ENCODE assay signal across 22 cellular contexts in genomic region chr14:69876848-69877306, GRCh38. TPM values are rescaled to one million over a fixed set of nuclear protein-coding genes. Genes with fewer than 3 reads are reported as not detected.
DNase-seq lines count a peak whose midpoint lies in the region; ATAC-seq, FAIRE-seq and TF ChIP-seq lines count a peak whose summit lies in the region.
"Had no signal": no experiment of that assay in that cellular context is flagged by ENCODE, and none has a peak within 500 bp of the region (broad histone marks: within the 10 kb centered on the region; RNA-seq: fewer than 3 reads in every experiment).

No MANE protein-coding gene starts in this region.

- TF ChIP-seq CTCF in body of pancreas (IDR thresholded peaks at IDR 0.05) (peak in 1 of 7 experiments; percentile 18), right lobe of liver (IDR thresholded peaks at IDR 0.05) (no peak), upper lobe of right lung (IDR thresholded peaks at IDR 0.05) (no peak), kidney (IDR thresholded peaks at IDR 0.05; ENCODE audit: borderline replicate concordance, extremely low read depth, insufficient read depth) (no peak)

- DNase-seq in NCI-H510A treated with DMSO at 0.1 percent for 48 hours (lab: John Stamatoyannopoulos, UW) (peak; percentile 58), NCI-H510A (lab: John Stamatoyannopoulos, UW) (no peak), body of pancreas (peak in 3 of 4 donors; percentile 6 to 66 (median 59)), right lobe of liver (peak; percentile 70 to 79 (median 76)), upper lobe of right lung (no peak), AG08396 (ENCODE audit: low spot score) (no peak), kidney (no peak)
- DNase-seq: activated CD4-positive, alpha-beta memory T cell treated with anti-CD3 and anti-CD28 coated beads, Interleukin-2, amount 10 ng/mL, durations not matched to agents 7 days and 5 days; activated naive CD8-positive, alpha-beta T cell treated with anti-CD3 and anti-CD28 coated beads, Interleukin-2, amount 10 ng/mL, durations not matched to agents 7 days and 5 days; CD8-positive, alpha-beta T cell; DMS79; effector CD4-positive, alpha-beta T cell; left ventricle myocardium inferior; PC-3 had no signal

- ATAC-seq in body of pancreas (peak; percentile 49), right lobe of liver (peak; percentile 53 to 69 (median 62)), upper lobe of right lung (peak; percentile 65), HG02885 (IDR thresholded peaks at IDR 0.05; ENCODE audit: poor library complexity, unreplicated experiment) (no peak)
- ATAC-seq: activated CD4-positive, CD25-positive, alpha-beta regulatory T cell treated with anti-CD3 and anti-CD28 coated beads, Interleukin-2, amount 50 U/mL, for 24 hours; CD8-positive, alpha-beta T cell; PC-3 had no signal

- no peak for FAIRE-seq in kidney (lab: Jason Lieb, UNC)
- FAIRE-seq: H1, TTC549 had no signal

- H3K4me1 ChIP-seq in body of pancreas, result peaks cover 30% of the 10 kb centered on the region
- peaks cover 0 to 31% (median 15%) of the 10 kb centered on the region in 4 donors for H3K4me1 ChIP-seq in right lobe of liver
- H3K4me1 ChIP-seq in upper lobe of right lung, result peaks cover 4% of the 10 kb centered on the region
- peaks cover 0 to 2% of the 10 kb centered on the region in 2 donors for H3K4me1 ChIP-seq in kidney (ENCODE audit: control insufficient read depth in 1 of 2, insufficient read depth in 1 of 2, low read depth in 1 of 2, low read length in 2 of 2)
- H3K4me1 ChIP-seq: SJSA1 had no signal

- 17 to 28% methylated on average over 2 to 3 of the region's 3 CpGs for WGBS in body of pancreas, 2 donors
- WGBS in right lobe of liver (ENCODE audit: insufficient coverage, low coverage, low lambda C conversion rate, missing lambda C conversion rate), result 6% methylated on average over 2 of the region's 3 CpGs

- no peaks in the 10 kb centered on the region for H3K9me3 ChIP-seq in body of pancreas
- H3K9me3 ChIP-seq in right lobe of liver, result no peaks in the 10 kb centered on the region
- H3K9me3 ChIP-seq in upper lobe of right lung, result no peaks in the 10 kb centered on the region
- H3K9me3 ChIP-seq in kidney (ENCODE audit: control insufficient read depth in 1 of 2, low read length in 2 of 2), result peaks cover 0 to 8% of the 10 kb centered on the region in 2 donors
- H3K9me3 ChIP-seq: SJSA1 had no signal

- H3K27me3 ChIP-seq in body of pancreas (no peaks in the 10 kb centered on the region), right lobe of liver (no peaks in the 10 kb centered on the region), upper lobe of right lung (peaks cover 31% of the 10 kb centered on the region)

- H3K27ac ChIP-seq in body of pancreas (peak overlapping the region in 2 of 4 donors; percentile 8 to 78), right lobe of liver (peak overlapping the region; percentile 35 to 75 (median 35)), upper lobe of right lung (no peak overlapping the region), kidney (ENCODE audit: low read depth in 2 of 2, low read length in 2 of 2) (no peak overlapping the region)
- H3K27ac ChIP-seq: left ventricle myocardium inferior, SJSA1 had no signal

- intact Hi-C loops in body of pancreas (cut with DNase I) (no loop called here), right lobe of liver (cut with DNase I) (loop anchor here in 1 of 2 donors (10.0 kb wide), 1 partner anchor 138 kb away; no protein-coding TSS in a partner anchor), upper lobe of right lung (cut with DNase I) (no loop called here), kidney (cut with DNase I) (no loop called here)

- H3K36me3 ChIP-seq in body of pancreas (replicated peaks in 1 of 2; ENCODE audit: insufficient read depth in 1 of 2, low read depth in 2 of 2) (no peaks in the 10 kb centered on the region), right lobe of liver (no peaks in the 10 kb centered on the region), upper lobe of right lung (no peaks in the 10 kb centered on the region), kidney (ENCODE audit: control insufficient read depth in 1 of 2, insufficient read depth in 2 of 2, low read length in 2 of 2) (no peaks in the 10 kb centered on the region)
- H3K36me3 ChIP-seq: left ventricle myocardium inferior, SJSA1 had no signal

- TF ChIP-seq POLR2A in body of pancreas (IDR thresholded peaks at IDR 0.05) (no peak), right lobe of liver (IDR thresholded peaks at IDR 0.05) (no peak)

- H3K4me3 ChIP-seq in body of pancreas (no peak overlapping the region), right lobe of liver (no peak overlapping the region), upper lobe of right lung (no peak overlapping the region), kidney (ENCODE audit: low read length in 2 of 2) (no peak overlapping the region)
- H3K4me3 ChIP-seq: left ventricle myocardium inferior, SJSA1 had no signal

- H3K9ac ChIP-seq in kidney (ENCODE audit: low read length in 2 of 2), result no peak overlapping the region

RNA-seq across cellular contexts. Expression of gene SMOC1, which starts 2.3 kb away (rescaled TPM):
- total RNA-seq in body of pancreas (10 to 100 TPM in 1 of 2 donors, 1 to 10 TPM in 1; 5.3 to 14.0 TPM), right lobe of liver (10 to 100 TPM; 22.3 to 88.5 (median 45.4) TPM), upper lobe of right lung (1.1 TPM), kidney (2.8 TPM)
- 1.2 TPM for polyA plus RNA-seq in kidney (ENCODE audit: insufficient read depth, low read depth, low replicate concordance)
- total RNA-seq: A172; activated CD4-positive, alpha-beta memory T cell treated with anti-CD3 and anti-CD28 coated beads, Interleukin-2, amount 10 ng/mL, durations not matched to agents 7 days and 5 days; activated naive CD8-positive, alpha-beta T cell treated with anti-CD3 and anti-CD28 coated beads, Interleukin-2, amount 10 ng/mL, durations not matched to agents 7 days and 5 days; CD8-positive, alpha-beta T cell; fibroblast of villous mesenchyme; PC-3; SJSA1; T-helper 1 cell treated with Interleukin-12 subunit alpha and Interleukin-12 subunit beta and Interleukin-4 antibody, amounts not matched to agents 30 ng/mL and 1 ng/mL, for 36 hours had no signal

Comparison
In these comparisons a context has a peak if more than half of its experiments do, and no peak if none do; other contexts are left out.
1. DNase-seq: peak in NCI-H510A treated with DMSO at 0.1 percent for 48 hours (single experiment), body of pancreas (3 of 4) and right lobe of liver (3 of 3); none in NCI-H510A (single experiment), upper lobe of right lung (single experiment), AG08396 (single experiment) and kidney (single experiment).
2. H3K27ac ChIP-seq: peak in right lobe of liver (3 of 3); none in upper lobe of right lung (single experiment) and kidney (0 of 2).